In genomic region chr3:33391255-33391995, GRCh38 we compare ENCODE assay signal across 1 cellular context.
TF ChIP-seq lines count a peak whose summit lies in the region.

No MANE protein-coding gene starts in this region.

TF ChIP-seq in IMR-90, 13 proteins besides CTCF, POLR2A, EP300 and RAD21 (continued from another document):
- TF ChIP-seq USF2 (IDR thresholded peaks at IDR 0.05; ENCODE audit: low read depth, low read length) (no peak), MAZ (IDR thresholded peaks at IDR 0.05; ENCODE audit: borderline replicate concordance, low read depth, low read length) (no peak), MXI1 (IDR thresholded peaks at IDR 0.05; ENCODE audit: borderline replicate concordance, low read depth, low read length) (no peak), ELK1 (IDR thresholded peaks at IDR 0.05; ENCODE audit: borderline replicate concordance, low read depth, low read length) (no peak), RCOR1 (IDR thresholded peaks at IDR 0.05; ENCODE audit: insufficient replicate concordance, low read length) (no peak), CEBPB (IDR thresholded peaks at IDR 0.05; ENCODE audit: low read depth, low read length) (no peak), BHLHE40 (IDR thresholded peaks at IDR 0.05; ENCODE audit: low read depth, low read length) (no peak), SMC3 (IDR thresholded peaks at IDR 0.05; ENCODE audit: low read depth, low read length) (no peak)
